8 cellular contexts compared by ENCODE assay signal in the genomic region with DNA sequence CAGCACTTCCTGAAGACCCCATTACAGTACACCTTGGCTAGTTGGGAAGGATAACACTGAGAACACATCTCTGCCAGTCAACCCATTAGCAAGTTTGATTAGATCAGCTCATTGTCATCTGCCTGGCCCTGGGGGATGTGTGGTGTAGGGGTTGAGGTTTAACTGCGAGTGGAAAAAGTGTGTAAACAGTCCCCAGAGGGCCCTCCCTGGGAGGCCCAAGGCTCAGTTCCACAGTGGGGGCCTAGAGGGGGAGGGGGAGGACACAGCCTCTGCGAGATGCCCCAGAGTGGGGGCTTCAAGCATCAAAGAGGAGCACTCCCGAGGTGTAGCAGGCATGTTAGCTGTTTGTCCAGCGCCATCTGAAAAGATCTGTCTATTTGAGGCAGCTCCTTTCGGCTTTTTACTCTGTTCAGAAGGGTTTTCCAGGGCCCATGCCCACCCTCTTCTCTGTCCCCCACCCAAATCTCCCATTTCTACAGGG. TPM values are rescaled to one million over a fixed set of nuclear protein-coding genes. Genes with fewer than 3 reads are reported as not detected.
A peak's percentile ranks its signal among the peaks of the same experiment; 100 is the strongest.
DNase-seq lines count a peak whose midpoint lies in the region; ATAC-seq and TF ChIP-seq lines count a peak whose summit lies in the region.

No MANE protein-coding gene starts in this region.

- peak overlapping the region; percentile 83 to 100 (median 93) for H3K27ac Mint-ChIP-seq in naive thymus-derived CD8-positive, alpha-beta T cell
- H3K27ac Mint-ChIP-seq in HFFc6, result no peak overlapping the region

- no peak for TF ChIP-seq CTCF in HFFc6 (IDR thresholded peaks at IDR 0.05)

- H3K36me3 Mint-ChIP-seq in activated T-cell treated with anti-CD3 and anti-CD28 coated beads, Interleukin-2, amount 50 U/mL, for 4 hours (ENCODE audit: insufficient read depth), result no peaks in the 10 kb centered on the region
- H3K36me3 Mint-ChIP-seq in naive thymus-derived CD8-positive, alpha-beta T cell, result no peaks in the 10 kb centered on the region
- H3K36me3 Mint-ChIP-seq in HFFc6 (ENCODE audit: low read depth), result no peaks in the 10 kb centered on the region

- no peaks in the 10 kb centered on the region for H3K27me3 Mint-ChIP-seq in activated T-cell treated with anti-CD3 and anti-CD28 coated beads, Interleukin-2, amount 50 U/mL, for 4 hours (ENCODE audit: low read depth)
- H3K27me3 Mint-ChIP-seq in naive thymus-derived CD8-positive, alpha-beta T cell, result no peaks in the 10 kb centered on the region
- peaks cover 29% of the 10 kb centered on the region for H3K27me3 Mint-ChIP-seq in HFFc6 (ENCODE audit: insufficient read depth)

- peak; percentile 42 for ATAC-seq in GM18498 (IDR thresholded peaks at IDR 0.05; ENCODE audit: unreplicated experiment)
- ATAC-seq in activated T-cell treated with anti-CD3 and anti-CD28 coated beads, Interleukin-2, amount 50 U/mL, for 4 hours, result peak; percentile 74 to 77
- ATAC-seq in naive thymus-derived CD8-positive, alpha-beta T cell, result peak; percentile 34 to 69

- POLR2A ChIA-PET in naive thymus-derived CD8-positive, alpha-beta T cell (lab: Charles Lee), result interaction anchor here (0.6 to 3.5 kb wide), 21 partner anchors 8 to 314 kb away, joined by 3 to 38 read pairs (median 4); a partner anchor contains a TSS

- peaks cover 61% of the 10 kb centered on the region for H3K4me1 Mint-ChIP-seq in activated T-cell treated with anti-CD3 and anti-CD28 coated beads, Interleukin-2, amount 50 U/mL, for 4 hours (ENCODE audit: low read depth)
- peaks cover 37 to 85% (median 64%) of the 10 kb centered on the region in 4 donors for H3K4me1 Mint-ChIP-seq in naive thymus-derived CD8-positive, alpha-beta T cell
- H3K4me1 Mint-ChIP-seq in HFFc6 (ENCODE audit: low read depth), result peaks cover 12% of the 10 kb centered on the region

- DNase-seq in HUDEP-2 (lab: John Stamatoyannopoulos, UW; ENCODE audit: unreplicated experiment in 76 of 76) (peak in 59 of 76 experiments; percentile 13 to 86 (median 48)), HFFc6 (no peak), NCI-H524 treated with DMSO at 0.1 percent for 48 hours (lab: John Stamatoyannopoulos, UW) (no peak), RKO (ENCODE audit: low spot score) (no peak), HuH-7.5 (ENCODE audit: low spot score) (no peak)
- peak; percentile 43 for DNase-seq in activated T-cell treated with anti-CD3 and anti-CD28 coated beads, Interleukin-2, amount 50 U/mL, for 4 hours
- DNase-seq in naive thymus-derived CD8-positive, alpha-beta T cell, result peak in 8 of 10 donors; percentile 25 to 84 (median 44)

- H3K4me3 Mint-ChIP-seq in activated T-cell treated with anti-CD3 and anti-CD28 coated beads, Interleukin-2, amount 50 U/mL, for 4 hours, result peak overlapping the region; percentile 71
- H3K4me3 Mint-ChIP-seq in naive thymus-derived CD8-positive, alpha-beta T cell, result peak overlapping the region; percentile 75 to 91 (median 83)
- H3K4me3 Mint-ChIP-seq in HFFc6, result no peak overlapping the region

- H3K9me3 Mint-ChIP-seq in activated T-cell treated with anti-CD3 and anti-CD28 coated beads, Interleukin-2, amount 50 U/mL, for 4 hours, result no peaks in the 10 kb centered on the region
- H3K9me3 Mint-ChIP-seq in naive thymus-derived CD8-positive, alpha-beta T cell, result no peaks in the 10 kb centered on the region
- no peaks in the 10 kb centered on the region for H3K9me3 Mint-ChIP-seq in HFFc6

RNA-seq across cellular contexts. Expression of a gene that starts 0.3 kb away (rescaled TPM):
- 1 to 10 TPM; 3.8 to 5.5 (median 5.1) TPM for total RNA-seq in activated T-cell treated with anti-CD3 and anti-CD28 coated beads, Interleukin-2, amount 50 U/mL, for 4 hours
- total RNA-seq in naive thymus-derived CD8-positive, alpha-beta T cell, result 10 to 100 TPM; 16.6 to 18.9 TPM
- polyA plus RNA-seq in naive thymus-derived CD8-positive, alpha-beta T cell, result 10 to 100 TPM in 2 of 3 donors, 1 to 10 TPM in 1; 7.9 to 14.2 (median 12.2) TPM
- total RNA-seq in HFFc6 (2021; fragmentation: NEBNext Ultra II Directional; extraction: Animal tissue kit (Norgen Biotek cat#: 25700)), result not detected

RNA-seq across cellular contexts. Expression of a gene that starts 11.8 kb away (rescaled TPM):
- total RNA-seq in activated T-cell treated with anti-CD3 and anti-CD28 coated beads, Interleukin-2, amount 50 U/mL, for 4 hours, result 1 to 10 TPM in 1 of 3 donors, under 1 TPM in 2; 0.65 to 1.3 (median 0.71) TPM
- total RNA-seq in naive thymus-derived CD8-positive, alpha-beta T cell, result 10 to 100 TPM; 13.8 to 14.3 TPM
- polyA plus RNA-seq in naive thymus-derived CD8-positive, alpha-beta T cell, result under 1 TPM in 2 of 3 donors, not detected in 1; 0.43 to 0.50 TPM
- total RNA-seq in HFFc6 (2021; fragmentation: NEBNext Ultra II Directional; extraction: Animal tissue kit (Norgen Biotek cat#: 25700)), result not detected

RNA-seq across cellular contexts. Expression of a gene that starts 27.5 kb away (rescaled TPM):
- 1 to 10 TPM; 5.9 to 7.5 (median 6.9) TPM for total RNA-seq in activated T-cell treated with anti-CD3 and anti-CD28 coated beads, Interleukin-2, amount 50 U/mL, for 4 hours
- total RNA-seq in naive thymus-derived CD8-positive, alpha-beta T cell, result 10 to 100 TPM; 81.2 to 90.6 TPM
- polyA plus RNA-seq in naive thymus-derived CD8-positive, alpha-beta T cell, result 10 to 100 TPM; 89.5 to 99.6 (median 90.6) TPM
- 10 to 100 TPM; 19.7 to 26.8 (median 21.7) TPM for total RNA-seq in HFFc6 (2021; fragmentation: NEBNext Ultra II Directional; extraction: Animal tissue kit (Norgen Biotek cat#: 25700))

RNA-seq across cellular contexts. Expression of a gene that starts 28.2 kb away (rescaled TPM):
- total RNA-seq in activated T-cell treated with anti-CD3 and anti-CD28 coated beads, Interleukin-2, amount 50 U/mL, for 4 hours, result 100 to 1,000 TPM; 311 to 336 (median 332) TPM
- 100 to 1,000 TPM; 296 to 308 TPM for total RNA-seq in naive thymus-derived CD8-positive, alpha-beta T cell
- polyA plus RNA-seq in naive thymus-derived CD8-positive, alpha-beta T cell, result 10 to 100 TPM; 31.4 to 57.3 (median 56.9) TPM
- 100 to 1,000 TPM; 167 to 193 (median 183) TPM for total RNA-seq in HFFc6 (2021; fragmentation: NEBNext Ultra II Directional; extraction: Animal tissue kit (Norgen Biotek cat#: 25700))

RNA-seq across cellular contexts. Expression of a gene that starts 53.8 kb away (rescaled TPM):
- total RNA-seq in activated T-cell treated with anti-CD3 and anti-CD28 coated beads, Interleukin-2, amount 50 U/mL, for 4 hours, result 10 to 100 TPM; 59.7 to 70.2 (median 63.3) TPM
- 10 to 100 TPM; 90.5 to 94.8 TPM for total RNA-seq in naive thymus-derived CD8-positive, alpha-beta T cell
- 10 to 100 TPM; 17.6 to 39.6 (median 26.3) TPM for polyA plus RNA-seq in naive thymus-derived CD8-positive, alpha-beta T cell
- 10 to 100 TPM; 32.8 to 43.9 (median 41.1) TPM for total RNA-seq in HFFc6 (2021; fragmentation: NEBNext Ultra II Directional; extraction: Animal tissue kit (Norgen Biotek cat#: 25700))

Comparison
In these comparisons a context has a peak if more than half of its experiments do, and no peak if none do; other contexts are left out.
1. DNase-seq: peak in HUDEP-2 (59 of 76), activated T-cell treated with anti-CD3 and anti-CD28 coated beads, Interleukin-2, amount 50 U/mL, for 4 hours (single experiment) and naive thymus-derived CD8-positive, alpha-beta T cell (8 of 10); none in HFFc6 (single experiment), NCI-H524 treated with DMSO at 0.1 percent for 48 hours (single experiment), RKO (single experiment) and HuH-7.5 (single experiment).
2. RNA of a gene that starts 0.3 kb away (total RNA-seq): 16.6 to 18.9 TPM in naive thymus-derived CD8-positive, alpha-beta T cell and 3.8 to 5.5 TPM in activated T-cell treated with anti-CD3 and anti-CD28 coated beads, Interleukin-2, amount 50 U/mL, for 4 hours; not detected in HFFc6; every median in the first group is over 4 times any median in the second.
3. RNA of a gene that starts 11.8 kb away (total RNA-seq): 13.8 to 14.3 TPM in naive thymus-derived CD8-positive, alpha-beta T cell; 0.65 to 1.3 TPM in activated T-cell treated with anti-CD3 and anti-CD28 coated beads, Interleukin-2, amount 50 U/mL, for 4 hours and not detected in HFFc6; every median in the first group is over 4 times any median in the second.
4. Peak in every context shown above with its lines, with median percentiles within 50 percentile points of each other: ATAC-seq.